In genomic region chr2:12005886-12006681, GRCh38 we compare ENCODE assay signal across 8 cellular contexts.
DNase-seq lines count a peak whose midpoint lies in the region; ATAC-seq, FAIRE-seq and TF ChIP-seq lines count a peak whose summit lies in the region.

No MANE protein-coding gene starts in this region.

- H3K4me3 Mint-ChIP-seq in CD4-positive, alpha-beta memory T cell: peak overlapping the region in 4 of 8 donors; percentile 40 to 57 (median 55)

- peaks cover 16 to 33% (median 22%) of the 10 kb centered on the region in 4 donors for H3K4me1 Mint-ChIP-seq in CD4-positive, alpha-beta memory T cell

- WGBS in K562 (ENCODE audit: insufficient coverage, low coverage, missing lambda C conversion rate): 33% methylated on average over 8 of the region's 8 CpGs

- peak; percentile 91 for ATAC-seq in GM19463 (IDR thresholded peaks at IDR 0.05; ENCODE audit: unreplicated experiment)
- ATAC-seq in HG03571 (IDR thresholded peaks at IDR 0.05; ENCODE audit: unreplicated experiment): peak; percentile 69
- ATAC-seq in K562: peak; percentile 50; the same call in 2 of the 3 replicates

- no peaks in the 10 kb centered on the region for H3K9me1 ChIP-seq in K562 (ENCODE audit: control insufficient read depth, insufficient read depth, low read length)

- H4K20me1 ChIP-seq in K562 (replicated peaks; ENCODE audit: control insufficient read depth, insufficient read depth, low read length): no peaks in the 10 kb centered on the region

- H3K4me3 ChIP-seq in CD4-positive, alpha-beta memory T cell (ENCODE audit: low read length in 2 of 2): no peak overlapping the region
- H3K4me3 ChIP-seq in K562: no peak overlapping the region
- peak overlapping the region; percentile 6 for H3K4me3 ChIP-seq in neuron (ENCODE audit: low read length)

- no peak; a peak in 1 of 4 replicates for TF ChIP-seq RAD21 in K562 (CRISPR knock-in tag; conservative IDR thresholded peaks at IDR 0.05 in 1 of 2, IDR thresholded peaks at IDR 0.05 in 1 of 2)

- POLR2A ChIA-PET in CD4-positive, alpha-beta memory T cell (lab: Charles Lee; ENCODE audit: partially characterized antibody): interaction anchor here (0.6 to 2.0 kb wide), 9 partner anchors 8 to 716 kb away, joined by 3 to 10 read pairs (median 4); partner anchors contain the start of gene TRIB2
- POLR2A ChIA-PET in K562 (lab: Yijun Ruan, JAX): interaction anchor here (0.6 to 1.7 kb wide), 5 partner anchors 12 to 82 kb away, joined by 3 to 5 read pairs (median 3); no protein-coding TSS in a partner anchor

- peaks cover 4% of the 10 kb centered on the region for H3K27me3 ChIP-seq in CD4-positive, alpha-beta memory T cell (ENCODE audit: insufficient read depth, low read length)
- H3K27me3 ChIP-seq in K562 (ENCODE audit: control insufficient read depth in 2 of 2, insufficient read depth in 2 of 2, low read length in 2 of 2) (no peaks in the 10 kb centered on the region), neuron (ENCODE audit: insufficient read depth, low read length) (no peaks in the 10 kb centered on the region)

- H2AFZ ChIP-seq in K562 (ENCODE audit: low read depth, low read length): peak overlapping the region; percentile 65
- peak overlapping the region; percentile 95 for H2AFZ ChIP-seq in neuron (ENCODE audit: low read depth, low read length)

- peak overlapping the region in 4 of 7 donors; percentile 7 to 83 (median 64) for H3K27ac Mint-ChIP-seq in CD4-positive, alpha-beta memory T cell

- TF ChIP-seq CTCF in K562 (IDR thresholded peaks at IDR 0.05 in 2 of 3, conservative IDR thresholded peaks at IDR 0.05 in 1 of 3; ENCODE audit: insufficient read depth in 2 of 3, low read depth in 1 of 3, low read length in 3 of 3): no peak

- no peak for TF ChIP-seq POLR2A in K562 (conservative IDR thresholded peaks at IDR 0.05)

- TF ChIP-seq EP300 in K562 (IDR thresholded peaks at IDR 0.05; ENCODE audit: low read length): no peak

- H3K9me3 ChIP-seq in CD4-positive, alpha-beta memory T cell (ENCODE audit: control insufficient read depth in 1 of 2, low read length in 2 of 2): no peaks in the 10 kb centered on the region
- H3K9me3 ChIP-seq in K562 (replicated peaks; ENCODE audit: control insufficient read depth, insufficient read depth, low read depth, low read length) (no peaks in the 10 kb centered on the region), neuron (ENCODE audit: low read length) (peaks cover 4% of the 10 kb centered on the region)

- H3K79me2 ChIP-seq in K562 (ENCODE audit: control insufficient read depth, insufficient read depth, low read length): no peaks in the 10 kb centered on the region

- intact Hi-C loops in CD4-positive, alpha-beta memory T cell (cut with micrococcal nuclease): no loop called here
- intact Hi-C loops in K562 (cut with micrococcal nuclease): no loop called here

- H3K36me3 ChIP-seq in CD4-positive, alpha-beta memory T cell (ENCODE audit: insufficient read depth, low read length): no peaks in the 10 kb centered on the region
- H3K36me3 ChIP-seq in K562 (ENCODE audit: control insufficient read depth, insufficient read depth, low read length) (no peaks in the 10 kb centered on the region), neuron (ENCODE audit: insufficient read depth, low read length) (no peaks in the 10 kb centered on the region)

- peak; percentile 78 to 84 (median 82) for DNase-seq in CD4-positive, alpha-beta memory T cell
- DNase-seq in T-helper 2 cell (peak in 4 of 5 experiments; percentile 11 to 86 (median 64)), K562 (ENCODE audit: extremely low read depth in 1 of 4, low spot score in 3 of 4) (peak in 2 of 4 experiments; percentile 30 to 47), NCI-H526 treated with DMSO at 0.1 percent for 48 hours (lab: John Stamatoyannopoulos, UW) (no peak), cortex of kidney (lab: John Stamatoyannopoulos, UW) (no peak)

- no peaks in the 10 kb centered on the region for H3K36me3 Mint-ChIP-seq in CD4-positive, alpha-beta memory T cell

- BruUV-seq in K562 (replicated peaks; lab: Mats Ljungman, UMichigan): no TSS peak

- H3K27ac ChIP-seq in CD4-positive, alpha-beta memory T cell (ENCODE audit: low read depth, low read length): no peak overlapping the region
- H3K27ac ChIP-seq in K562 (ENCODE audit: extremely low read depth, low read depth, low read length): no peak overlapping the region; the same call in 2 of the 3 replicates

- FAIRE-seq in K562 (lab: Jason Lieb, UNC): no peak

- in situ Hi-C loops in K562 (cut with MboI): no loop called here

- peaks cover 21% of the 10 kb centered on the region for H3K4me1 ChIP-seq in CD4-positive, alpha-beta memory T cell (ENCODE audit: insufficient read depth, low read length)
- no peaks in the 10 kb centered on the region; a peak in 1 of 5 replicates for H3K4me1 ChIP-seq in K562 (replicated peaks in 1 of 2; ENCODE audit: control insufficient read depth in 2 of 2, insufficient read depth in 2 of 2, low read length in 2 of 2)
- H3K4me1 ChIP-seq in neuron (ENCODE audit: insufficient read depth, low read length): peaks cover 21% of the 10 kb centered on the region

- no peak overlapping the region for H3K9ac ChIP-seq in K562 (ENCODE audit: insufficient read depth in 1 of 2, low read depth in 2 of 2, low read length in 2 of 2)

- H3K4me2 ChIP-seq in K562 (ENCODE audit: insufficient read depth, low read length): no peak overlapping the region

- CTCF ChIA-PET in CD4-positive, alpha-beta memory T cell (lab: Charles Lee; ENCODE audit: partially characterized antibody): no interaction called here
- CTCF ChIA-PET in K562 (lab: Yijun Ruan, JAX; ENCODE audit: low intra/inter-chr PET ratio): no interaction called here

- peaks cover 0 to under 1% (median 0%) of the 10 kb centered on the region in 8 donors for H3K9me3 Mint-ChIP-seq in CD4-positive, alpha-beta memory T cell

- peaks cover 14 to 36% of the 10 kb centered on the region in 2 donors for H3K27me3 Mint-ChIP-seq in CD4-positive, alpha-beta memory T cell

TF ChIP-seq in K562, 482 proteins besides CTCF, POLR2A, EP300 and RAD21 (continues in another document):
- TF ChIP-seq USF1 (CRISPR knock-in tag; IDR thresholded peaks at IDR 0.05): no peak
- peak; percentile 15; the same call in 1 of the 2 replicates for TF ChIP-seq TEAD4 (IDR thresholded peaks at IDR 0.05; ENCODE audit: low read length)
- TF ChIP-seq TEAD4 (CRISPR knock-in tag; IDR thresholded peaks at IDR 0.05; ENCODE audit: borderline replicate concordance): no peak
- peak; percentile 86 for TF ChIP-seq RBM25 (IDR thresholded peaks at IDR 0.05; ENCODE audit: low read depth, low read length, severe bottlenecking)
- peak; percentile 60 for TF ChIP-seq CHD4 (IDR thresholded peaks at IDR 0.05; ENCODE audit: insufficient read depth, insufficient replicate concordance, low read depth, low read length, poor library complexity, severe bottlenecking)
- no peak for TF ChIP-seq NR2C2 (CRISPR knock-in tag; IDR thresholded peaks at IDR 0.05)
- TF ChIP-seq NR2C2 (tag; IDR thresholded peaks at IDR 0.05): 0 out of 2 replicates have a peak, but pooled peaks have one; percentile 15
- TF ChIP-seq BCOR (IDR thresholded peaks at IDR 0.05): peak; percentile 79
- TF ChIP-seq, protein P1, sequence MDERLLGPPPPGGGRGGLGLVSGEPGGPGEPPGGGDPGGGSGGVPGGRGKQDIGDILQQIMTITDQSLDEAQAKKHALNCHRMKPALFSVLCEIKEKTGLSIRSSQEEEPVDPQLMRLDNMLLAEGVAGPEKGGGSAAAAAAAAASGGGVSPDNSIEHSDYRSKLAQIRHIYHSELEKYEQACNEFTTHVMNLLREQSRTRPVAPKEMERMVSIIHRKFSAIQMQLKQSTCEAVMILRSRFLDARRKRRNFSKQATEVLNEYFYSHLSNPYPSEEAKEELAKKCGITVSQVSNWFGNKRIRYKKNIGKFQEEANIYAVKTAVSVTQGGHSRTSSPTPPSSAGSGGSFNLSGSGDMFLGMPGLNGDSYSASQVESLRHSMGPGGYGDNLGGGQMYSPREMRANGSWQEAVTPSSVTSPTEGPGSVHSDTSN (CRISPR knock-in tag; IDR thresholded peaks at IDR 0.05; ENCODE audit: low read depth): no peak
- TF ChIP-seq, protein P1 (tag; conservative IDR thresholded peaks at IDR 0.05; ENCODE audit: low read depth): 0 out of 2 replicates have a peak, but pooled peaks have one; percentile 24
- TF ChIP-seq L3MBTL2 (IDR thresholded peaks at IDR 0.05): peak; percentile 51; the same call in 1 of the 2 replicates
- TF ChIP-seq ADNP (tag; IDR thresholded peaks at IDR 0.05): 0 out of 2 replicates have a peak, but pooled peaks have one; percentile 33
- TF ChIP-seq RUNX1 (IDR thresholded peaks at IDR 0.05; ENCODE audit: low read depth): no peak
- TF ChIP-seq SMARCA4 (IDR thresholded peaks at IDR 0.05): no peak
- no peak for TF ChIP-seq ZFP36 (IDR thresholded peaks at IDR 0.05; ENCODE audit: low read depth, low read length, partially characterized antibody)
- 0 out of 2 replicates have a peak, but pooled peaks have one; percentile 27 for TF ChIP-seq ZNF766 (CRISPR knock-in tag; conservative IDR thresholded peaks at IDR 0.05)
- peak; percentile 70 for TF ChIP-seq NFIC (IDR thresholded peaks at IDR 0.05)
- TF ChIP-seq HDAC2 (IDR thresholded peaks at IDR 0.05): peak; percentile 24; the same call in 1 of the 2 replicates
- peak; percentile 35; the same call in 1 of the 2 replicates for TF ChIP-seq MYNN (IDR thresholded peaks at IDR 0.05)
- TF ChIP-seq MYNN (CRISPR knock-in tag; IDR thresholded peaks at IDR 0.05): no peak
- TF ChIP-seq TAF1 (IDR thresholded peaks at IDR 0.05; ENCODE audit: control insufficient read depth, extremely low read depth, insufficient read depth, low read length, severe bottlenecking): no peak

Comparison
In these comparisons a context has a peak if more than half of its experiments do, and no peak if none do; other contexts are left out.
1. DNase-seq: peak in CD4-positive, alpha-beta memory T cell (5 of 5) and T-helper 2 cell (4 of 5); none in NCI-H526 treated with DMSO at 0.1 percent for 48 hours (single experiment) and cortex of kidney (single experiment).
2. Peak in every context shown above with its lines, with median percentiles within 50 percentile points of each other: ATAC-seq.